19 cellular contexts compared by ENCODE assay signal in genomic region chr12:29163146-29163545, GRCh38. TPM values are rescaled to one million over a fixed set of nuclear protein-coding genes. Genes with fewer than 3 reads are reported as not detected.
DNase-seq lines count a peak whose midpoint lies in the region; ATAC-seq and TF ChIP-seq lines count a peak whose summit lies in the region.
"Had no signal": no experiment of that assay in that cellular context is flagged by ENCODE, and none has a peak within 500 bp of the region (broad histone marks: within the 10 kb centered on the region; RNA-seq: fewer than 3 reads in every experiment).

No MANE protein-coding gene starts in this region.

- POLR2A ChIA-PET in CD4-positive, alpha-beta memory T cell (lab: Charles Lee; ENCODE audit: partially characterized antibody), result no interaction called here

- intact Hi-C loops in CD4-positive, alpha-beta memory T cell (cut with micrococcal nuclease), result loop anchor here (10.0 kb wide), 1 partner anchor 1592 kb away; the partner anchor contains the start of gene CAPRIN2

- H3K4me3 Mint-ChIP-seq in CD4-positive, alpha-beta memory T cell, result no peak overlapping the region
- H3K4me3 Mint-ChIP-seq in T-helper 17 cell (no peak overlapping the region), osteocyte (ENCODE audit: unreplicated experiment) (no peak overlapping the region)
- no peak overlapping the region for H3K4me3 Mint-ChIP-seq in effector memory CD8-positive, alpha-beta T cell

- H3K36me3 ChIP-seq in CD4-positive, alpha-beta memory T cell (ENCODE audit: insufficient read depth, low read length), result no peaks in the 10 kb centered on the region

- no peak for DNase-seq in CD4-positive, alpha-beta memory T cell
- no peak for DNase-seq in T-helper 17 cell
- DNase-seq in effector memory CD8-positive, alpha-beta T cell, result no peak
- DNase-seq in osteocyte (ENCODE audit: extremely low spot score, unreplicated experiment), result no peak
- no peak for DNase-seq in NCI-H510A treated with DMSO at 0.1 percent for 48 hours (lab: John Stamatoyannopoulos, UW)
- DNase-seq in erythroblast (lab: John Stamatoyannopoulos, UW), result no peak
- DNase-seq: DND-41, GOT3, NCI-H1092 treated with DMSO at 0.1 percent for 48 hours, NCI-H2081, NCI-H446 treated with DMSO at 0.1 percent for 48 hours, NCI-H748 treated with DMSO at 0.1 percent for 48 hours, OCI-M1 had no signal

- TF ChIP-seq CTCF in osteocyte (IDR thresholded peaks at IDR 0.05), result no peak

- no peak overlapping the region for H3K27ac ChIP-seq in CD4-positive, alpha-beta memory T cell (ENCODE audit: low read depth, low read length)
- H3K27ac ChIP-seq: BLaER1 had no signal

- TF ChIP-seq POLR2A in erythroblast (IDR thresholded peaks at IDR 0.05; ENCODE audit: low read length), result no peak

- H3K9me3 ChIP-seq in CD4-positive, alpha-beta memory T cell (ENCODE audit: control insufficient read depth in 1 of 2, low read length in 2 of 2), result no peaks in the 10 kb centered on the region
- H3K9me3 ChIP-seq in T-helper 17 cell (ENCODE audit: control insufficient read depth, low read length, poor library complexity, severe bottlenecking), result no peaks in the 10 kb centered on the region

- ATAC-seq in T-helper 17 cell, result no peak
- ATAC-seq in effector memory CD8-positive, alpha-beta T cell (replicated peaks), result no peak
- ATAC-seq in GM21360 (IDR thresholded peaks at IDR 0.05; ENCODE audit: unreplicated experiment), result no peak
- ATAC-seq in GM18519 (IDR thresholded peaks at IDR 0.05; ENCODE audit: low FRiP score, unreplicated experiment), result no peak
- ATAC-seq: HCT116, K562 had no signal

- CTCF ChIA-PET in CD4-positive, alpha-beta memory T cell (lab: Charles Lee; ENCODE audit: partially characterized antibody), result interaction anchor here (1.1 kb wide), 1 partner anchor 14 kb away, joined by 3 read pairs; the partner anchor contains the start of gene FAR2

- peak overlapping the region in 5 of 7 donors; percentile 19 to 84 (median 30) for H3K27ac Mint-ChIP-seq in CD4-positive, alpha-beta memory T cell
- H3K27ac Mint-ChIP-seq in T-helper 17 cell (peak overlapping the region; percentile 75), osteocyte (ENCODE audit: unreplicated experiment) (peak overlapping the region; percentile 27)
- peak overlapping the region; percentile 83 to 96 for H3K27ac Mint-ChIP-seq in effector memory CD8-positive, alpha-beta T cell

- H3K9me3 Mint-ChIP-seq in CD4-positive, alpha-beta memory T cell, result no peaks in the 10 kb centered on the region
- no peaks in the 10 kb centered on the region for H3K9me3 Mint-ChIP-seq in effector memory CD8-positive, alpha-beta T cell
- H3K9me3 Mint-ChIP-seq in osteocyte (ENCODE audit: unreplicated experiment), result peaks cover 7% of the 10 kb centered on the region

- no peaks in the 10 kb centered on the region for H3K27me3 ChIP-seq in CD4-positive, alpha-beta memory T cell (ENCODE audit: insufficient read depth, low read length)
- H3K27me3 ChIP-seq: BLaER1 had no signal

- H3K27me3 Mint-ChIP-seq in CD4-positive, alpha-beta memory T cell, result no peaks in the 10 kb centered on the region
- H3K27me3 Mint-ChIP-seq in T-helper 17 cell (no peaks in the 10 kb centered on the region), osteocyte (ENCODE audit: unreplicated experiment) (no peaks in the 10 kb centered on the region)
- H3K27me3 Mint-ChIP-seq in effector memory CD8-positive, alpha-beta T cell, result no peaks in the 10 kb centered on the region

- H3K4me3 ChIP-seq in CD4-positive, alpha-beta memory T cell (ENCODE audit: low read length in 2 of 2), result no peak overlapping the region
- H3K4me3 ChIP-seq: BLaER1, K562 had no signal

- H3K36me3 Mint-ChIP-seq in CD4-positive, alpha-beta memory T cell, result peaks cover 0 to 9% of the 10 kb centered on the region in 2 donors
- peaks cover 2% of the 10 kb centered on the region for H3K36me3 Mint-ChIP-seq in T-helper 17 cell (ENCODE audit: low read depth)
- H3K36me3 Mint-ChIP-seq in effector memory CD8-positive, alpha-beta T cell (ENCODE audit: insufficient read depth), result no peaks in the 10 kb centered on the region
- H3K36me3 Mint-ChIP-seq in osteocyte (ENCODE audit: unreplicated experiment), result peaks cover 2% of the 10 kb centered on the region

- peaks cover 25% of the 10 kb centered on the region for H3K4me1 ChIP-seq in CD4-positive, alpha-beta memory T cell (ENCODE audit: insufficient read depth, low read length)

- peaks cover 27 to 47% (median 34%) of the 10 kb centered on the region in 4 donors for H3K4me1 Mint-ChIP-seq in CD4-positive, alpha-beta memory T cell
- H3K4me1 Mint-ChIP-seq in T-helper 17 cell (peaks cover 29% of the 10 kb centered on the region), osteocyte (ENCODE audit: unreplicated experiment) (peaks cover 26% of the 10 kb centered on the region)
- H3K4me1 Mint-ChIP-seq in effector memory CD8-positive, alpha-beta T cell (ENCODE audit: low read depth in 2 of 2), result peaks cover 17 to 30% of the 10 kb centered on the region in 2 donors

RNA-seq across cellular contexts. Expression of gene FAR2, which starts 14.1 kb away (rescaled TPM):
- total RNA-seq in CD4-positive, alpha-beta memory T cell, result 10 to 100 TPM in 1 of 2 experiments, 1 to 10 TPM in 1; 6.2 to 10.1 TPM
- polyA plus RNA-seq in CD4-positive, alpha-beta memory T cell, result 10 to 100 TPM in 1 of 2 donors, 1 to 10 TPM in 1; 10.0 to 10.6 TPM
- total RNA-seq in T-helper 17 cell, result 1 to 10 TPM; 6.6 to 8.5 TPM
- 34.4 and 37.1 TPM in 2 replicates for total RNA-seq in osteocyte
- total RNA-seq: G401 had no signal

Comparison
In these comparisons a context has a peak if more than half of its experiments do, and no peak if none do; other contexts are left out.
1. H3K27ac Mint-ChIP-seq: peak in every context shown above with its lines; median percentile 90 in effector memory CD8-positive, alpha-beta T cell; 75 in T-helper 17 cell; 30 in CD4-positive, alpha-beta memory T cell; 27 in osteocyte.